21 cellular contexts compared by ENCODE assay signal in genomic region chr6:24833711-24834386, GRCh38. TPM values are rescaled to one million over a fixed set of nuclear protein-coding genes. Genes with fewer than 3 reads are reported as not detected.
DNase-seq lines count a peak whose midpoint lies in the region; ATAC-seq and TF ChIP-seq lines count a peak whose summit lies in the region.
"Had no signal": no experiment of that assay in that cellular context is flagged by ENCODE, and none has a peak within 500 bp of the region (broad histone marks: within the 10 kb centered on the region; RNA-seq: fewer than 3 reads in every experiment).

No MANE protein-coding gene starts in this region.

- DNase-seq in stimulated activated naive CD8-positive, alpha-beta T cell treated with anti-CD3 and anti-CD28 coated beads, Interleukin-15, Interleukin-2, amounts not matched to agents 100 U/mL and 50 U/mL, for 24 hours = no peak
- DNase-seq in natural killer cell (no peak), DMS53 (lab: John Stamatoyannopoulos, UW) (no peak), SKM-1 (lab: John Stamatoyannopoulos, UW; ENCODE audit: unreplicated experiment) (no peak), NCI-H1417 (lab: John Stamatoyannopoulos, UW) (no peak)
- DNase-seq: activated CD8-positive, alpha-beta memory T cell treated with anti-CD3 and anti-CD28 coated beads, Interleukin-2, amount 50 U/mL, for 48 hours; amniotic stem cell; gastrocnemius medialis; NCI-H1417 treated with DMSO at 0.1 percent for 48 hours; NCI-H226; NK-92 treated with Interleukin-12 subunit alpha and Interleukin-12 subunit beta, amount 100 ng/mL, for 24 hours; psoas muscle; RPMI8226; spleen; WERI-Rb-1 had no signal

- peaks cover 66% of the 10 kb centered on the region for H3K36me3 Mint-ChIP-seq in stimulated activated naive CD8-positive, alpha-beta T cell treated with anti-CD3 and anti-CD28 coated beads, Interleukin-15, Interleukin-2, amounts not matched to agents 100 ng/mL and 50 ng/mL, for 24 hours (ENCODE audit: low read depth)
- peaks cover 27% of the 10 kb centered on the region for H3K36me3 Mint-ChIP-seq in activated naive CD8-positive, alpha-beta T cell
- peaks cover 40% of the 10 kb centered on the region for H3K36me3 Mint-ChIP-seq in natural killer cell

- intact Hi-C loops in natural killer cell (cut with micrococcal nuclease) = no loop called here

- ATAC-seq in stimulated activated naive CD8-positive, alpha-beta T cell treated with anti-CD3 and anti-CD28 coated beads, Interleukin-15, Interleukin-2, amounts not matched to agents 100 U/mL and 50 U/mL, for 24 hours = no peak
- no peak for ATAC-seq in natural killer cell
- no peak for ATAC-seq in GM18498 (IDR thresholded peaks at IDR 0.05; ENCODE audit: unreplicated experiment)
- ATAC-seq: gastrocnemius medialis, psoas muscle had no signal

- no peak overlapping the region for H3K4me3 Mint-ChIP-seq in stimulated activated naive CD8-positive, alpha-beta T cell treated with anti-CD3 and anti-CD28 coated beads, Interleukin-15, Interleukin-2, amounts not matched to agents 100 ng/mL and 50 ng/mL, for 24 hours
- no peak overlapping the region for H3K4me3 Mint-ChIP-seq in activated naive CD8-positive, alpha-beta T cell
- no peak overlapping the region for H3K4me3 Mint-ChIP-seq in natural killer cell

- H3K9me3 Mint-ChIP-seq in stimulated activated naive CD8-positive, alpha-beta T cell treated with anti-CD3 and anti-CD28 coated beads, Interleukin-15, Interleukin-2, amounts not matched to agents 100 ng/mL and 50 ng/mL, for 24 hours = peaks cover 5% of the 10 kb centered on the region
- H3K9me3 Mint-ChIP-seq in activated naive CD8-positive, alpha-beta T cell (ENCODE audit: low read depth) = no peaks in the 10 kb centered on the region
- no peaks in the 10 kb centered on the region for H3K9me3 Mint-ChIP-seq in natural killer cell

- peak overlapping the region; percentile 38 for H3K27ac Mint-ChIP-seq in stimulated activated naive CD8-positive, alpha-beta T cell treated with anti-CD3 and anti-CD28 coated beads, Interleukin-15, Interleukin-2, amounts not matched to agents 100 ng/mL and 50 ng/mL, for 24 hours
- H3K27ac Mint-ChIP-seq in activated naive CD8-positive, alpha-beta T cell = peak overlapping the region; percentile 75
- peak overlapping the region; percentile 84 to 87 for H3K27ac Mint-ChIP-seq in natural killer cell

- no peaks in the 10 kb centered on the region for H3K27me3 Mint-ChIP-seq in stimulated activated naive CD8-positive, alpha-beta T cell treated with anti-CD3 and anti-CD28 coated beads, Interleukin-15, Interleukin-2, amounts not matched to agents 100 ng/mL and 50 ng/mL, for 24 hours
- no peaks in the 10 kb centered on the region for H3K27me3 Mint-ChIP-seq in activated naive CD8-positive, alpha-beta T cell
- H3K27me3 Mint-ChIP-seq in natural killer cell (ENCODE audit: low read depth in 2 of 2) = no peaks in the 10 kb centered on the region

- H3K4me1 Mint-ChIP-seq in stimulated activated naive CD8-positive, alpha-beta T cell treated with anti-CD3 and anti-CD28 coated beads, Interleukin-15, Interleukin-2, amounts not matched to agents 100 ng/mL and 50 ng/mL, for 24 hours (ENCODE audit: low read depth) = peaks cover 51% of the 10 kb centered on the region
- peaks cover 57% of the 10 kb centered on the region for H3K4me1 Mint-ChIP-seq in activated naive CD8-positive, alpha-beta T cell (ENCODE audit: low read depth)
- peaks cover 37 to 53% of the 10 kb centered on the region in 2 donors for H3K4me1 Mint-ChIP-seq in natural killer cell

- no peak for TF ChIP-seq CTCF in natural killer cell (IDR thresholded peaks at IDR 0.05)

RNA-seq across cellular contexts. Expression of gene ARMH2, which starts 35.1 kb away (rescaled TPM):
- 1 to 10 TPM in 2 of 3 donors, under 1 TPM in 1; 0.68 to 3.0 (median 1.2) TPM for total RNA-seq in natural killer cell
- total RNA-seq: endothelial cell of umbilical vein, gastrocnemius medialis, H4, liver, psoas muscle had no signal

RNA-seq across cellular contexts. Expression of gene GMNN, which starts 59.1 kb away (rescaled TPM):
- 10 to 100 TPM; 11.0 to 23.7 (median 17.8) TPM for total RNA-seq in natural killer cell
